In genomic region chr12:60522684-60523083, GRCh38 we compare ENCODE assay signal across 17 cellular contexts.
"Had no signal": no experiment of that assay in that cellular context is flagged by ENCODE, and none has a peak within 500 bp of the region (broad histone marks: within the 10 kb centered on the region; RNA-seq: fewer than 3 reads in every experiment).

No MANE protein-coding gene starts in this region.

- DNase-seq: activated B cell treated with CpG ODN at 0.5 μM for 24 hours; activated CD4-positive, alpha-beta T cell treated with anti-CD3 and anti-CD28 coated beads for 48 hours; activated CD8-positive, alpha-beta memory T cell treated with anti-CD3 and anti-CD28 coated beads, Interleukin-2, amount 50 U/mL, for 4 hours; activated CD8-positive, alpha-beta T cell treated with anti-CD3 and anti-CD28 coated beads for 36 hours; activated gamma-delta T cell treated with Interleukin-2 at 50 U/mL for 16 hours; activated naive CD8-positive, alpha-beta T cell treated with anti-CD3 and anti-CD28 coated beads for 36 hours; activated T-cell treated with anti-CD3 and anti-CD28 coated beads, Interleukin-2, amount 50 U/mL, for 48 hours; aorta; endodermal cell; kidney; left lung; occipital lobe; right lobe of liver; testis; upper lobe of left lung had no signal

- FAIRE-seq: kidney, TTC549 had no signal

- ATAC-seq: activated CD8-positive, alpha-beta T cell treated with anti-CD3 and anti-CD28 coated beads for 36 hours; gastroesophageal sphincter; left lung; right lobe of liver had no signal
